8 cellular contexts compared by ENCODE assay signal in the genomic region with DNA sequence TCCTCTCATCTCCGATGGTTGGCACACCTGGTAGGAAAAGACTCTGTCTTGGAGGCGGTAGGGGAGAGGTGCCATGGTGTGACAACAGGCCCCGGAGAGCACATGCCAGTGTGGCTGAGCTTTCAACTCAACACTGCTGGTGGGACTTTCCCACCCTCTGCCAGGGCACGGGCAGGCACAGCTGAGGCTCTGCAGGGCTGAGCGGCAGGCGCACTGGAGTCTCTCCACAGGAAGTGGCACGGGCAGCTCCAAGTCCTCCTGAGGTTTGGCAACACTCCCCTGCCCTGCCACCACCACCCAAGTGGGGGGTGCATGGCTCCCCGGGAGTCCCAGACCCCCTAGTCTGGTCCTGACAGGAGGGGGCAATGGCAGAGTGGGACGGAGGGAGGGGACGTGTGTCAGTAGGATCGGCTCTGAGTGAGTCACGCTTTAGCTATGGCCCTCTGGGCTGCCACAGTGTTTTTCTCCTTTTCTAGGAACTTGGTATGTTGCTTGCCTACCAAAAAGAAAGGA. TPM values are rescaled to one million over a fixed set of nuclear protein-coding genes. Genes with fewer than 3 reads are reported as not detected.
DNase-seq lines count a peak whose midpoint lies in the region; ATAC-seq, FAIRE-seq and TF ChIP-seq lines count a peak whose summit lies in the region.

No MANE protein-coding gene starts in this region.

- H3K36me3 Mint-ChIP-seq in astrocyte (ENCODE audit: low read depth, unreplicated experiment) = peaks cover 41% of the 10 kb centered on the region

- peak overlapping the region; percentile 44; the same call in 1 of the 2 replicates for H3K27ac ChIP-seq in BLaER1
- H3K27ac ChIP-seq in astrocyte (ENCODE audit: low read depth, low read length) = peak overlapping the region; percentile 98
- H3K27ac ChIP-seq in HepG2 (ENCODE audit: extremely low read length, insufficient read depth, low read length) = peak overlapping the region; percentile 11

- H2AFZ ChIP-seq in astrocyte (ENCODE audit: low read depth, low read length) (no peak overlapping the region), HepG2 (ENCODE audit: low read length) (no peak overlapping the region)

- H3K27me3 Mint-ChIP-seq in astrocyte (ENCODE audit: low read depth, unreplicated experiment) = no peaks in the 10 kb centered on the region
- no peaks in the 10 kb centered on the region for H3K27me3 Mint-ChIP-seq in stimulated activated naive CD8-positive, alpha-beta T cell treated with anti-CD3 and anti-CD28 coated beads, Interleukin-15, amount 100 ng/mL, for 72 hours

- H3K36me3 ChIP-seq in BLaER1 (peaks cover 73% of the 10 kb centered on the region), astrocyte (ENCODE audit: insufficient read depth, low read length) (peaks cover 26% of the 10 kb centered on the region), HepG2 (replicated peaks in 1 of 2; ENCODE audit: control insufficient read depth in 1 of 2, insufficient read depth in 2 of 2, low read length in 2 of 2) (peaks cover 36 to 67% of the 10 kb centered on the region in 2 experiments)

- POLR2A ChIA-PET in HepG2 (lab: Yijun Ruan, JAX) = no interaction called here

- H3K4me3 ChIP-seq in BLaER1 (no peak overlapping the region), astrocyte (ENCODE audit: insufficient read depth, low read depth, low read length) (peak overlapping the region; percentile 40), HepG2 (replicated peaks in 1 of 3; ENCODE audit: insufficient read depth in 1 of 3, low read depth in 2 of 3, low read length in 3 of 3) (no peak overlapping the region)

- peak overlapping the region; percentile 27 for H3K4me3 Mint-ChIP-seq in astrocyte (ENCODE audit: unreplicated experiment)
- H3K4me3 Mint-ChIP-seq in stimulated activated naive CD8-positive, alpha-beta T cell treated with anti-CD3 and anti-CD28 coated beads, Interleukin-15, amount 100 ng/mL, for 72 hours = peak overlapping the region; percentile 14 to 63

- H3K4me1 ChIP-seq in BLaER1 (peaks cover 51% of the 10 kb centered on the region), astrocyte (ENCODE audit: insufficient read depth, low read length) (peaks cover 47% of the 10 kb centered on the region), HepG2 (ENCODE audit: insufficient read depth, low read length) (peaks cover 50% of the 10 kb centered on the region)

- H3K9me3 ChIP-seq in BLaER1 = no peaks in the 10 kb centered on the region
- no peaks in the 10 kb centered on the region for H3K9me3 ChIP-seq in astrocyte (ENCODE audit: insufficient read depth, low read depth, low read length)
- H3K9me3 ChIP-seq in HepG2 (ENCODE audit: low read length) = no peaks in the 10 kb centered on the region

- H3K27me3 ChIP-seq in BLaER1 = no peaks in the 10 kb centered on the region
- no peaks in the 10 kb centered on the region for H3K27me3 ChIP-seq in astrocyte (ENCODE audit: insufficient read depth, low read length)
- H3K27me3 ChIP-seq in HepG2 (ENCODE audit: control insufficient read depth in 1 of 2, insufficient read depth in 2 of 2, low read length in 2 of 2) = no peaks in the 10 kb centered on the region

- no peak for TF ChIP-seq EP300 in HepG2 (IDR thresholded peaks at IDR 0.05; ENCODE audit: low read depth in 2 of 2, low read length in 2 of 2)
- TF ChIP-seq EP300 in HepG2 (CRISPR knock-in tag; IDR thresholded peaks at IDR 0.05; ENCODE audit: borderline replicate concordance) = no peak

- CTCF ChIA-PET in HepG2 (lab: Yijun Ruan, JAX; ENCODE audit: low intra/inter-chr PET ratio, low total read pairs) = no interaction called here

- TF ChIP-seq RAD21 in HepG2 (CRISPR knock-in tag; IDR thresholded peaks at IDR 0.05) = no peak

- H3K9ac ChIP-seq in BLaER1 (peak overlapping the region; percentile 1; the same call in 1 of the 2 replicates), astrocyte (ENCODE audit: low read length) (peak overlapping the region; percentile 84), HepG2 (ENCODE audit: insufficient read depth, low read depth, low read length) (no peak overlapping the region)

- peaks cover 54% of the 10 kb centered on the region for H3K4me1 Mint-ChIP-seq in astrocyte (ENCODE audit: low read depth, unreplicated experiment)
- H3K4me1 Mint-ChIP-seq in stimulated activated naive CD8-positive, alpha-beta T cell treated with anti-CD3 and anti-CD28 coated beads, Interleukin-15, amount 100 ng/mL, for 72 hours = peaks cover 49% of the 10 kb centered on the region

- peaks cover 16% of the 10 kb centered on the region; the same call in 1 of the 2 replicates for H4K20me1 ChIP-seq in BLaER1
- no peaks in the 10 kb centered on the region for H4K20me1 ChIP-seq in astrocyte (ENCODE audit: insufficient read depth, low read length)
- no peaks in the 10 kb centered on the region for H4K20me1 ChIP-seq in HepG2 (ENCODE audit: insufficient read depth, low read length)

- no peaks in the 10 kb centered on the region for H3K9me3 Mint-ChIP-seq in astrocyte (ENCODE audit: unreplicated experiment)
- no peaks in the 10 kb centered on the region for H3K9me3 Mint-ChIP-seq in stimulated activated naive CD8-positive, alpha-beta T cell treated with anti-CD3 and anti-CD28 coated beads, Interleukin-15, amount 100 ng/mL, for 72 hours

- DNase-seq in SW 1271 (lab: John Stamatoyannopoulos, UW) (peak; percentile 28 to 66), astrocyte (ENCODE audit: low read depth) (peak; percentile 81), HepG2 (ENCODE audit: low spot score) (no peak), cerebellar cortex (ENCODE audit: low spot score) (no peak), D721Med (ENCODE audit: insufficient read length, low spot score) (no peak), DMS53 treated with DMSO at 0.1 percent for 48 hours (lab: John Stamatoyannopoulos, UW; ENCODE audit: unreplicated experiment) (no peak)
- peak; percentile 44 to 57 for DNase-seq in stimulated activated naive CD8-positive, alpha-beta T cell treated with anti-CD3 and anti-CD28 coated beads, Interleukin-15, amount 100 ng/mL, for 72 hours

- in situ Hi-C loops in HepG2 (cut with HindIII; ENCODE audit: extremely low pct_ligation_motif_present, low pct_unique_long_range_greater_than_20kb) = no loop called here

- peak overlapping the region; percentile 82 for H3K4me2 ChIP-seq in BLaER1
- H3K4me2 ChIP-seq in astrocyte (ENCODE audit: low read length) = peak overlapping the region; percentile 83
- no peak overlapping the region for H3K4me2 ChIP-seq in HepG2 (ENCODE audit: low read depth, low read length)

- peak; percentile 97 for FAIRE-seq in astrocyte (lab: Jason Lieb, UNC)
- FAIRE-seq in HepG2 (lab: Jason Lieb, UNC) = no peak
- FAIRE-seq in D721Med (lab: Jason Lieb, UNC) = no peak

- TF ChIP-seq POLR2A in HepG2 (IDR thresholded peaks at IDR 0.05; ENCODE audit: insufficient read depth in 1 of 2, low read depth in 2 of 2, low read length in 2 of 2) = no peak

- no peaks in the 10 kb centered on the region for H3K79me2 ChIP-seq in astrocyte (ENCODE audit: insufficient read depth, low read length)
- H3K79me2 ChIP-seq in HepG2 (ENCODE audit: insufficient read depth, low read length) = no peaks in the 10 kb centered on the region

- no peak for ATAC-seq in HepG2
- peak; percentile 96 for ATAC-seq in stimulated activated naive CD8-positive, alpha-beta T cell treated with anti-CD3 and anti-CD28 coated beads, Interleukin-15, amount 100 ng/mL, for 72 hours

- no TSS peak for BruUV-seq in HepG2 (replicated peaks; lab: Mats Ljungman, UMichigan)

- intact Hi-C loops in HepG2 (cut with micrococcal nuclease; ENCODE audit: unreplicated experiment) = no loop called here

- WGBS in HepG2 (ENCODE audit: low lambda C conversion rate) = 80% methylated on average over 6 of the region's 12 CpGs

- H3K27ac Mint-ChIP-seq in astrocyte (ENCODE audit: unreplicated experiment) = peak overlapping the region; percentile 100
- peak overlapping the region; percentile 73 to 83 for H3K27ac Mint-ChIP-seq in stimulated activated naive CD8-positive, alpha-beta T cell treated with anti-CD3 and anti-CD28 coated beads, Interleukin-15, amount 100 ng/mL, for 72 hours

- TF ChIP-seq CTCF in astrocyte (IDR thresholded peaks at IDR 0.05; ENCODE audit: insufficient read depth, low read depth, low read length) = no peak
- no peak for TF ChIP-seq CTCF in HepG2 (CRISPR knock-in tag; IDR thresholded peaks at IDR 0.05)
- TF ChIP-seq CTCF in D721Med (IDR thresholded peaks at IDR 0.05; ENCODE audit: insufficient read depth, missing control alignments) = no peak

RNA-seq across cellular contexts. Expression of gene EVA1B, which starts 27.3 kb away (rescaled TPM):
- 57.3 and 63.0 TPM in 2 replicates for total RNA-seq in astrocyte
- 3.8 and 6.6 TPM in 2 replicates for total RNA-seq in HepG2 (2016; rRNA removed; fragmentation: Illumina TruSeq; extraction: Trizol)
- total RNA-seq in HepG2 (2016; cell fraction: cytosol; rRNA removed; fragmentation: Illumina TruSeq; extraction: Trizol; ENCODE audit: low read depth) = 17.4 and 24.0 TPM in 2 replicates
- total RNA-seq in HepG2 (2016; cell fraction: insoluble cytoplasmic fraction; rRNA removed; fragmentation: Illumina TruSeq; extraction: Trizol) = 5.1 and 5.9 TPM in 2 replicates
- total RNA-seq in HepG2 (2016; cell fraction: membrane; rRNA removed; fragmentation: Illumina TruSeq; extraction: Trizol) = 15.5 and 17.9 TPM in 2 replicates
- 2.5 and 2.7 TPM in 2 replicates for total RNA-seq in HepG2 (2016; cell fraction: nucleus; rRNA removed; fragmentation: Illumina TruSeq; extraction: Trizol)
- 3.9 and 5.8 TPM in 2 replicates for polyA plus RNA-seq in HepG2 (2011; rRNA removed)
- polyA plus RNA-seq in HepG2 (2011; cell fraction: cytosol; rRNA removed) = 4.7 and 13.2 TPM in 2 replicates
- polyA plus RNA-seq in HepG2 (2011; cell fraction: nucleus; rRNA removed) = 7.5 and 8.1 TPM in 2 replicates
- polyA plus RNA-seq in HepG2 (2012) = 2.8 and 7.2 TPM in 2 replicates
- 17.5 and 21.2 TPM in 2 replicates for polyA plus RNA-seq in HepG2 (2016; cell fraction: cytosol; fragmentation: Illumina TruSeq; extraction: Trizol; ENCODE audit: low read depth)
- polyA plus RNA-seq in HepG2 (2016; cell fraction: insoluble cytoplasmic fraction; fragmentation: Illumina TruSeq; extraction: Trizol; ENCODE audit: low read depth) = 3.5 and 4.8 TPM in 2 replicates
- 12.3 and 13.6 TPM in 2 replicates for polyA plus RNA-seq in HepG2 (2016; cell fraction: membrane; fragmentation: Illumina TruSeq; extraction: Trizol; ENCODE audit: low read depth)
- 5.0 and 5.9 TPM in 2 replicates for polyA plus RNA-seq in HepG2 (2016; cell fraction: nucleus; fragmentation: Illumina TruSeq; extraction: Trizol; ENCODE audit: insufficient read depth, low read depth)
- 1.2 and 5.8 TPM in 2 replicates for polyA minus RNA-seq in HepG2 (2011; rRNA and poly(A)+ RNA removed; ENCODE audit: low replicate concordance)
- 2.5 and 3.6 TPM in 2 replicates for polyA minus RNA-seq in HepG2 (2011; cell fraction: cytosol; rRNA and poly(A)+ RNA removed)
- polyA minus RNA-seq in HepG2 (2011; cell fraction: nucleus; rRNA and poly(A)+ RNA removed) = 0.50 and 0.90 TPM in 2 replicates

RNA-seq across cellular contexts. Expression of gene STK40, which starts 35.0 kb away (rescaled TPM):
- total RNA-seq in astrocyte = 69.6 and 71.1 TPM in 2 replicates
- 33.8 and 40.1 TPM in 2 replicates for total RNA-seq in HepG2 (2016; rRNA removed; fragmentation: Illumina TruSeq; extraction: Trizol)
- total RNA-seq in HepG2 (2016; cell fraction: cytosol; rRNA removed; fragmentation: Illumina TruSeq; extraction: Trizol; ENCODE audit: low read depth) = 24.9 and 25.5 TPM in 2 replicates
- total RNA-seq in HepG2 (2016; cell fraction: insoluble cytoplasmic fraction; rRNA removed; fragmentation: Illumina TruSeq; extraction: Trizol) = 32.8 and 34.8 TPM in 2 replicates
- total RNA-seq in HepG2 (2016; cell fraction: membrane; rRNA removed; fragmentation: Illumina TruSeq; extraction: Trizol) = 68.1 and 69.3 TPM in 2 replicates
- 19.0 and 20.3 TPM in 2 replicates for total RNA-seq in HepG2 (2016; cell fraction: nucleus; rRNA removed; fragmentation: Illumina TruSeq; extraction: Trizol)
- polyA plus RNA-seq in HepG2 (2011; rRNA removed) = 35.1 and 49.2 TPM in 2 replicates
- polyA plus RNA-seq in HepG2 (2011; cell fraction: cytosol; rRNA removed) = 30.7 and 33.6 TPM in 2 replicates
- polyA plus RNA-seq in HepG2 (2011; cell fraction: nucleus; rRNA removed) = 35.7 and 39.3 TPM in 2 replicates
- polyA plus RNA-seq in HepG2 (2012) = 32.0 and 37.7 TPM in 2 replicates
- polyA plus RNA-seq in HepG2 (2016; cell fraction: cytosol; fragmentation: Illumina TruSeq; extraction: Trizol; ENCODE audit: low read depth) = 28.6 and 31.6 TPM in 2 replicates
- 42.6 and 52.9 TPM in 2 replicates for polyA plus RNA-seq in HepG2 (2016; cell fraction: insoluble cytoplasmic fraction; fragmentation: Illumina TruSeq; extraction: Trizol; ENCODE audit: low read depth)
- polyA plus RNA-seq in HepG2 (2016; cell fraction: membrane; fragmentation: Illumina TruSeq; extraction: Trizol; ENCODE audit: low read depth) = 71.6 and 77.6 TPM in 2 replicates
- 39.8 and 45.0 TPM in 2 replicates for polyA plus RNA-seq in HepG2 (2016; cell fraction: nucleus; fragmentation: Illumina TruSeq; extraction: Trizol; ENCODE audit: insufficient read depth, low read depth)
- 14.8 and 47.6 TPM in 2 replicates for polyA minus RNA-seq in HepG2 (2011; rRNA and poly(A)+ RNA removed; ENCODE audit: low replicate concordance)
- polyA minus RNA-seq in HepG2 (2011; cell fraction: cytosol; rRNA and poly(A)+ RNA removed) = 15.3 and 21.4 TPM in 2 replicates
- polyA minus RNA-seq in HepG2 (2011; cell fraction: nucleus; rRNA and poly(A)+ RNA removed) = 8.6 and 8.8 TPM in 2 replicates

RNA-seq across cellular contexts. Expression of gene SH3D21, which starts 44.5 kb away (rescaled TPM):
- total RNA-seq in astrocyte = 13.6 and 16.3 TPM in 2 replicates
- total RNA-seq in HepG2 (2016; rRNA removed; fragmentation: Illumina TruSeq; extraction: Trizol) = 1.4 and 5.1 TPM in 2 replicates
- 0.79 and 0.81 TPM in 2 replicates for total RNA-seq in HepG2 (2016; cell fraction: cytosol; rRNA removed; fragmentation: Illumina TruSeq; extraction: Trizol; ENCODE audit: low read depth)
- total RNA-seq in HepG2 (2016; cell fraction: insoluble cytoplasmic fraction; rRNA removed; fragmentation: Illumina TruSeq; extraction: Trizol) = 0.98 and 4.8 TPM in 2 replicates
- total RNA-seq in HepG2 (2016; cell fraction: membrane; rRNA removed; fragmentation: Illumina TruSeq; extraction: Trizol) = 1.1 TPM in 2 replicates
- 6.7 and 7.2 TPM in 2 replicates for total RNA-seq in HepG2 (2016; cell fraction: nucleus; rRNA removed; fragmentation: Illumina TruSeq; extraction: Trizol)
- 8.6 and 8.7 TPM in 2 replicates for polyA plus RNA-seq in HepG2 (2011; rRNA removed)
- 1.6 and 1.7 TPM in 2 replicates for polyA plus RNA-seq in HepG2 (2011; cell fraction: cytosol; rRNA removed)
- polyA plus RNA-seq in HepG2 (2011; cell fraction: nucleus; rRNA removed) = 84.9 and 116 TPM in 2 replicates
- 6.9 and 8.0 TPM in 2 replicates for polyA plus RNA-seq in HepG2 (2012)
- polyA plus RNA-seq in HepG2 (2016; cell fraction: cytosol; fragmentation: Illumina TruSeq; extraction: Trizol; ENCODE audit: low read depth) = 0.40 and 0.63 TPM in 2 replicates
- 2.1 and 2.3 TPM in 2 replicates for polyA plus RNA-seq in HepG2 (2016; cell fraction: insoluble cytoplasmic fraction; fragmentation: Illumina TruSeq; extraction: Trizol; ENCODE audit: low read depth)
- 1.0 and 1.1 TPM in 2 replicates for polyA plus RNA-seq in HepG2 (2016; cell fraction: membrane; fragmentation: Illumina TruSeq; extraction: Trizol; ENCODE audit: low read depth)
- 21.9 and 30.8 TPM in 2 replicates for polyA plus RNA-seq in HepG2 (2016; cell fraction: nucleus; fragmentation: Illumina TruSeq; extraction: Trizol; ENCODE audit: insufficient read depth, low read depth)
- 3.0 and 3.2 TPM in 2 replicates for polyA minus RNA-seq in HepG2 (2011; rRNA and poly(A)+ RNA removed; ENCODE audit: low replicate concordance)
- 1.1 and 1.7 TPM in 2 replicates for polyA minus RNA-seq in HepG2 (2011; cell fraction: cytosol; rRNA and poly(A)+ RNA removed)
- polyA minus RNA-seq in HepG2 (2011; cell fraction: nucleus; rRNA and poly(A)+ RNA removed) = 15.7 and 16.0 TPM in 2 replicates

RNA-seq across cellular contexts. Expression of gene LSM10, which starts 47.0 kb away (rescaled TPM):
- total RNA-seq in astrocyte (48.9 and 53.5 TPM in 2 replicates), HepG2 (2016; rRNA removed; fragmentation: Illumina TruSeq; extraction: Trizol) (14.0 and 17.0 TPM in 2 replicates)
- total RNA-seq in HepG2 (2016; cell fraction: cytosol; rRNA removed; fragmentation: Illumina TruSeq; extraction: Trizol; ENCODE audit: low read depth) = 56.5 and 60.8 TPM in 2 replicates
- total RNA-seq in HepG2 (2016; cell fraction: insoluble cytoplasmic fraction; rRNA removed; fragmentation: Illumina TruSeq; extraction: Trizol) = 14.8 TPM in 2 replicates
- total RNA-seq in HepG2 (2016; cell fraction: membrane; rRNA removed; fragmentation: Illumina TruSeq; extraction: Trizol) = 50.9 and 52.1 TPM in 2 replicates
- 6.1 and 9.2 TPM in 2 replicates for total RNA-seq in HepG2 (2016; cell fraction: nucleus; rRNA removed; fragmentation: Illumina TruSeq; extraction: Trizol)
- 52.0 and 61.6 TPM in 2 replicates for polyA plus RNA-seq in HepG2 (2011; rRNA removed)
- 52.4 and 63.1 TPM in 2 replicates for polyA plus RNA-seq in HepG2 (2011; cell fraction: cytosol; rRNA removed)
- 18.3 and 21.3 TPM in 2 replicates for polyA plus RNA-seq in HepG2 (2011; cell fraction: nucleus; rRNA removed)
- polyA plus RNA-seq in HepG2 (2012) = 22.5 and 35.0 TPM in 2 replicates
- 247 and 272 TPM in 2 replicates for polyA plus RNA-seq in HepG2 (2016; cell fraction: cytosol; fragmentation: Illumina TruSeq; extraction: Trizol; ENCODE audit: low read depth)
- polyA plus RNA-seq in HepG2 (2016; cell fraction: insoluble cytoplasmic fraction; fragmentation: Illumina TruSeq; extraction: Trizol; ENCODE audit: low read depth) = 57.9 and 60.5 TPM in 2 replicates
- 158 and 176 TPM in 2 replicates for polyA plus RNA-seq in HepG2 (2016; cell fraction: membrane; fragmentation: Illumina TruSeq; extraction: Trizol; ENCODE audit: low read depth)
- 38.1 and 40.1 TPM in 2 replicates for polyA plus RNA-seq in HepG2 (2016; cell fraction: nucleus; fragmentation: Illumina TruSeq; extraction: Trizol; ENCODE audit: insufficient read depth, low read depth)
- 38.9 and 99.2 TPM in 2 replicates for polyA minus RNA-seq in HepG2 (2011; rRNA and poly(A)+ RNA removed; ENCODE audit: low replicate concordance)
- polyA minus RNA-seq in HepG2 (2011; cell fraction: cytosol; rRNA and poly(A)+ RNA removed) = 11.0 and 14.3 TPM in 2 replicates
- polyA minus RNA-seq in HepG2 (2011; cell fraction: nucleus; rRNA and poly(A)+ RNA removed) = 9.0 and 11.3 TPM in 2 replicates

Comparison
In these comparisons a context has a peak if more than half of its experiments do, and no peak if none do; other contexts are left out.
1. H3K27ac ChIP-seq: peak in every context shown above with its lines; median percentile 98 in astrocyte; 44 in BLaER1; 11 in HepG2.
2. DNase-seq: peak in SW 1271 (2 of 2), astrocyte (single experiment) and stimulated activated naive CD8-positive, alpha-beta T cell treated with anti-CD3 and anti-CD28 coated beads, Interleukin-15, amount 100 ng/mL, for 72 hours (2 of 2); none in HepG2 (single experiment), cerebellar cortex (single experiment), D721Med (single experiment) and DMS53 treated with DMSO at 0.1 percent for 48 hours (single experiment).